1 cellular context compared by ENCODE assay signal in genomic region chr5:117131876-117132275, GRCh38.
TF ChIP-seq lines count a peak whose summit lies in the region.

No MANE protein-coding gene starts in this region.

TF ChIP-seq in GM23338, 12 proteins besides CTCF, POLR2A, EP300 and RAD21 (continued from another document):
- TF ChIP-seq ZNF462 (CRISPR knock-in tag; IDR thresholded peaks at IDR 0.05) (no peak), EZH2phosphoT487 (IDR thresholded peaks at IDR 0.05; ENCODE audit: unreplicated experiment) (no peak), STAT1 (IDR thresholded peaks at IDR 0.05; ENCODE audit: unreplicated experiment) (no peak), REST (IDR thresholded peaks at IDR 0.05; ENCODE audit: unreplicated experiment) (no peak), ETS1 (IDR thresholded peaks at IDR 0.05) (no peak)
